In the genomic region with DNA sequence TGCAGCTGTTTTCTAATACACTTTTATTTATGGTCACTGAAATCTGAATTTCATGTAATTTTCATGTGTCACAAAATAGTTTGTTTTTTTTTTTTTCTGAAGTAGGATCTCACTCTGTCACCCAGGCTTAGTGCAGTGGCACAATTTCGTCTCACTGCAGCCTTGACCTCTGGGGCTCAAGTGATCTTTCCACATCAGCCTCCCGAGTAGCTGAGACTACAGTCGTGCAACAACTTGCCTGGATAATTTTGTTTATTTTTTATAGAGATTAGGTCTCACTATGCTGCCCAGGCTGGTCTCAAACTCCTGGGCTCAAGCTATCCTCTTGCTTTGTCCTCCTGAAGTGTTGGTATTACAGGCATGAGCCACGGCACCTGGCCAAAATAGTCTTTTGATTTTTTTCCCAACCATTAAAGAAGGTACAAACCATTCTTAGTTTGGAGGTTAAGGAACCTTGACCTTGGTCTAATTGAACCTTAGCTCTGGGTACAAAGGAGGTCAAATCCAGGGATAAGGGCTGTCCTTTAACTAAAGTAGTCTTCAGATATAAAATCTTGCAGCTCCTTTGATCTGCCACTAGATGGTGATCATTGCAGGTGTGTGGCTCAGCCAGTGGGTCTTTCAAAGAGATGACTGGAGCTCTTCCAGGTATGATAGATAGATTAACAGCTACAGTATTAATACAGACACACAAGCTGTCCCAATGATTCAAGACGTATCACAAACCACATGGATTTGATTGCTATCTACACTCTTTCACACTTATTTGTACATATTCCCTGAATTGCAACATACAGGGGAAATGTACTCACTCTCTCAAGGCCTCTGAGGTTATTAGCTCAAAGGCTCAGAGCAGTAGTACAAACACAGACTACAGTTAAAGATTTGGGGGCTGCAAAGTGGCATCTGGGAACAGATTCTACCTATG, we compare ENCODE assay signal across 8 cellular contexts. TPM values are rescaled to one million over a fixed set of nuclear protein-coding genes. Genes with fewer than 3 reads are reported as not detected.
A peak's percentile ranks its signal among the peaks of the same experiment; 100 is the strongest.
DNase-seq lines count a peak whose midpoint lies in the region; ATAC-seq and TF ChIP-seq lines count a peak whose summit lies in the region.

No MANE protein-coding gene starts in this region.

- H3K4me3 ChIP-seq in colonic mucosa = no peak overlapping the region
- no peak overlapping the region for H3K4me3 ChIP-seq in effector memory CD4-positive, alpha-beta T cell (ENCODE audit: insufficient read depth, low read depth, low read length, poor library complexity, severe bottlenecking)

- ATAC-seq in GM19467 (IDR thresholded peaks at IDR 0.05; ENCODE audit: unreplicated experiment) = peak; percentile 46
- ATAC-seq in memory B cell (ENCODE audit: low read depth) = peak; percentile 30
- ATAC-seq in GM19328 (IDR thresholded peaks at IDR 0.05; ENCODE audit: unreplicated experiment) = no peak

- no peak overlapping the region for H3K27ac Mint-ChIP-seq in memory B cell

- no peaks in the 10 kb centered on the region for H3K27me3 Mint-ChIP-seq in memory B cell

- H3K36me3 Mint-ChIP-seq in memory B cell = no peaks in the 10 kb centered on the region

- H3K4me3 Mint-ChIP-seq in memory B cell = no peak overlapping the region

- peak overlapping the region in 1 of 2 donors; percentile 44 for H3K9ac ChIP-seq in colonic mucosa (ENCODE audit: low read depth in 2 of 2, low read length in 2 of 2)

- no peaks in the 10 kb centered on the region for H3K9me3 ChIP-seq in colonic mucosa
- no peaks in the 10 kb centered on the region for H3K9me3 ChIP-seq in effector memory CD4-positive, alpha-beta T cell (ENCODE audit: control insufficient read depth, low read length)

- peaks cover 5% of the 10 kb centered on the region for H3K4me1 ChIP-seq in colonic mucosa
- no peaks in the 10 kb centered on the region for H3K4me1 ChIP-seq in effector memory CD4-positive, alpha-beta T cell (ENCODE audit: control insufficient read depth, insufficient read depth, low read length, poor library complexity, severe bottlenecking)

- H3K9me3 Mint-ChIP-seq in memory B cell = no peaks in the 10 kb centered on the region

- no peaks in the 10 kb centered on the region for H3K36me3 ChIP-seq in colonic mucosa
- H3K36me3 ChIP-seq in effector memory CD4-positive, alpha-beta T cell (ENCODE audit: control insufficient read depth, insufficient read depth, low read length) = no peaks in the 10 kb centered on the region

- intact Hi-C loops in colonic mucosa (cut with DNase I) = loop anchor here (2.0 kb wide), 1 partner anchor 105 kb away; no protein-coding TSS in a partner anchor

- H3K27ac ChIP-seq in RWPE1 (no peak overlapping the region), colonic mucosa (no peak overlapping the region)
- H3K27ac ChIP-seq in effector memory CD4-positive, alpha-beta T cell (ENCODE audit: insufficient read depth, low read length, poor library complexity, severe bottlenecking) = no peak overlapping the region

- no peaks in the 10 kb centered on the region for H3K27me3 ChIP-seq in colonic mucosa
- H3K27me3 ChIP-seq in effector memory CD4-positive, alpha-beta T cell (replicated peaks; ENCODE audit: control insufficient read depth, insufficient read depth, low read length, poor library complexity, severe bottlenecking) = no peaks in the 10 kb centered on the region

- POLR2A ChIA-PET in RWPE1 (lab: Yijun Ruan, JAX; ENCODE audit: low non-redundant PET) = no interaction called here

- TF ChIP-seq CTCF in RWPE1 (conservative IDR thresholded peaks at IDR 0.05; ENCODE audit: low read depth) = peak; percentile 83
- TF ChIP-seq CTCF in colonic mucosa (IDR thresholded peaks at IDR 0.05) = peak; percentile 65

- CTCF ChIA-PET in RWPE1 (lab: Yijun Ruan, JAX) = interaction anchor here (0.5 to 3.4 kb wide), 22 partner anchors 11 to 1125 kb away, joined by 3 to 45 read pairs (median 4); a partner anchor contains a TSS

- DNase-seq in DMS53 treated with DMSO at 0.1 percent for 48 hours (lab: John Stamatoyannopoulos, UW; ENCODE audit: unreplicated experiment) (peak; percentile 81), LoVo (ENCODE audit: low spot score) (peak; percentile 60), RWPE1 (ENCODE audit: low spot score) (peak; percentile 71), colonic mucosa (no peak), memory B cell (ENCODE audit: low spot score in 2 of 2) (peak in 1 of 2 donors; percentile 29)
- no peak for DNase-seq in effector memory CD4-positive, alpha-beta T cell

- peaks cover 6% of the 10 kb centered on the region for H3K4me1 Mint-ChIP-seq in memory B cell

RNA-seq across cellular contexts. Expression of a gene that starts 4.7 kb away (rescaled TPM):
- 10 to 100 TPM; 45.6 to 75.8 TPM for total RNA-seq in colonic mucosa

RNA-seq across cellular contexts. Expression of a gene that starts 7.4 kb away (rescaled TPM):
- 1 to 10 TPM in 1 of 2 donors, not detected in 1; 1.9 TPM for total RNA-seq in colonic mucosa

RNA-seq across cellular contexts. Expression of a gene that starts 43.9 kb away (rescaled TPM):
- total RNA-seq in colonic mucosa = 1 to 10 TPM; 2.3 to 5.7 TPM

Comparison
In these comparisons a context has a peak if more than half of its experiments do, and no peak if none do; other contexts are left out.
1. DNase-seq: peak in DMS53 treated with DMSO at 0.1 percent for 48 hours (single experiment), LoVo (single experiment) and RWPE1 (single experiment); none in colonic mucosa (single experiment) and effector memory CD4-positive, alpha-beta T cell (0 of 3).